18 cellular contexts compared by ENCODE assay signal in genomic region chr10:3418901-3419300, GRCh38.
DNase-seq lines count a peak whose midpoint lies in the region; ATAC-seq, FAIRE-seq and TF ChIP-seq lines count a peak whose summit lies in the region.
"Had no signal": no experiment of that assay in that cellular context is flagged by ENCODE, and none has a peak within 500 bp of the region (broad histone marks: within the 10 kb centered on the region; RNA-seq: fewer than 3 reads in every experiment).

No MANE protein-coding gene starts in this region.

- H3K9me3 Mint-ChIP-seq in Caco-2 (ENCODE audit: unreplicated experiment) (peaks cover 9% of the 10 kb centered on the region), osteocyte (ENCODE audit: unreplicated experiment) (no peaks in the 10 kb centered on the region), type B pancreatic cell (no peaks in the 10 kb centered on the region)
- no peaks in the 10 kb centered on the region for H3K9me3 Mint-ChIP-seq in activated T-helper 17 cell treated with anti-CD3 and anti-CD28 coated beads, Interleukin-2, amount 50 U/mL, for 72 hours
- H3K9me3 Mint-ChIP-seq: CD8-positive, alpha-beta T cell; GM23338 had no signal

- TF ChIP-seq CTCF in Caco-2 (IDR thresholded peaks at IDR 0.05; ENCODE audit: insufficient read depth in 1 of 2, low read depth in 1 of 2, low read length in 1 of 2, severe bottlenecking in 1 of 2, unreplicated experiment in 1 of 2) (no peak), body of pancreas (IDR thresholded peaks at IDR 0.05) (no peak), osteocyte (IDR thresholded peaks at IDR 0.05) (no peak), type B pancreatic cell (conservative IDR thresholded peaks at IDR 0.05) (no peak), A673 (conservative IDR thresholded peaks at IDR 0.05; ENCODE audit: low read depth, low read length) (no peak), kidney (IDR thresholded peaks at IDR 0.05; ENCODE audit: borderline replicate concordance, extremely low read depth, insufficient read depth) (no peak)

- peak overlapping the region; percentile 11 for H3K4me3 Mint-ChIP-seq in Caco-2 (ENCODE audit: unreplicated experiment)
- no peak overlapping the region for H3K4me3 Mint-ChIP-seq in osteocyte (ENCODE audit: unreplicated experiment)
- H3K4me3 Mint-ChIP-seq in type B pancreatic cell, result no peak overlapping the region
- H3K4me3 Mint-ChIP-seq in activated T-helper 17 cell treated with anti-CD3 and anti-CD28 coated beads, Interleukin-2, amount 50 U/mL, for 72 hours, result no peak overlapping the region
- H3K4me3 Mint-ChIP-seq: B cell; CD8-positive, alpha-beta T cell; GM23338 had no signal

- TF ChIP-seq POLR2A in body of pancreas (IDR thresholded peaks at IDR 0.05), result no peak

- H3K27me3 Mint-ChIP-seq in Caco-2 (ENCODE audit: insufficient read depth, unreplicated experiment), result no peaks in the 10 kb centered on the region
- no peaks in the 10 kb centered on the region for H3K27me3 Mint-ChIP-seq in osteocyte (ENCODE audit: unreplicated experiment)
- peaks cover 13% of the 10 kb centered on the region for H3K27me3 Mint-ChIP-seq in type B pancreatic cell
- H3K27me3 Mint-ChIP-seq in activated T-helper 17 cell treated with anti-CD3 and anti-CD28 coated beads, Interleukin-2, amount 50 U/mL, for 72 hours, result no peaks in the 10 kb centered on the region

- H3K27me3 ChIP-seq in Caco-2 (replicated peaks; ENCODE audit: control insufficient read depth, insufficient read depth, low read length) (no peaks in the 10 kb centered on the region), body of pancreas (no peaks in the 10 kb centered on the region), A673 (replicated peaks; ENCODE audit: insufficient read depth, low read depth, low read length, poor library complexity) (no peaks in the 10 kb centered on the region)
- H3K27me3 ChIP-seq: BLaER1 treated with 17β-estradiol and CSF1 and Interleukin-3, amounts not matched to agents 10 nM and 100 nM had no signal

- H3K27ac Mint-ChIP-seq in Caco-2 (ENCODE audit: unreplicated experiment) (no peak overlapping the region), osteocyte (ENCODE audit: unreplicated experiment) (no peak overlapping the region), type B pancreatic cell (no peak overlapping the region)
- H3K27ac Mint-ChIP-seq in activated T-helper 17 cell treated with anti-CD3 and anti-CD28 coated beads, Interleukin-2, amount 50 U/mL, for 72 hours, result no peak overlapping the region
- H3K27ac Mint-ChIP-seq: B cell; CD8-positive, alpha-beta T cell; GM23338 had no signal

- CTCF ChIA-PET in Caco-2 (lab: Charles Lee), result no interaction called here
- CTCF ChIA-PET in A673 (lab: Charles Lee), result no interaction called here

- no peaks in the 10 kb centered on the region for H3K9me3 ChIP-seq in Caco-2
- no peaks in the 10 kb centered on the region for H3K9me3 ChIP-seq in body of pancreas
- H3K9me3 ChIP-seq in A673 (ENCODE audit: low read depth, low read length, poor library complexity, severe bottlenecking), result no peaks in the 10 kb centered on the region
- H3K9me3 ChIP-seq in kidney (ENCODE audit: control insufficient read depth in 1 of 2, low read length in 2 of 2), result no peaks in the 10 kb centered on the region
- H3K9me3 ChIP-seq: BLaER1 treated with 17β-estradiol and CSF1 and Interleukin-3, amounts not matched to agents 10 nM and 100 nM had no signal

- no peak overlapping the region for H3K9ac ChIP-seq in kidney (ENCODE audit: low read length in 2 of 2)
- H3K9ac ChIP-seq: BLaER1 treated with 17β-estradiol and CSF1 and Interleukin-3, amounts not matched to agents 10 nM and 100 nM had no signal

- H3K4me3 ChIP-seq in Caco-2 (ENCODE audit: low read depth, low read length) (no peak overlapping the region), body of pancreas (no peak overlapping the region), A673 (ENCODE audit: low read depth, low read length, poor library complexity, severe bottlenecking) (no peak overlapping the region), kidney (ENCODE audit: low read length in 2 of 2) (no peak overlapping the region)
- H3K4me3 ChIP-seq: BLaER1 treated with 17β-estradiol and CSF1 and Interleukin-3, amounts not matched to agents 10 nM and 100 nM; GM23338 had no signal

- H3K27ac ChIP-seq in body of pancreas (peak overlapping the region in 3 of 4 donors; percentile 7 to 74 (median 64)), A673 (ENCODE audit: low read depth, low read length, poor library complexity, severe bottlenecking) (no peak overlapping the region), kidney (ENCODE audit: low read depth in 2 of 2, low read length in 2 of 2) (no peak overlapping the region)

- H3K4me1 ChIP-seq in Caco-2 (peaks cover 8% of the 10 kb centered on the region), body of pancreas (peaks cover 5% of the 10 kb centered on the region), A673 (ENCODE audit: insufficient read depth, low read length, poor library complexity, severe bottlenecking) (peaks cover 9% of the 10 kb centered on the region), kidney (ENCODE audit: control insufficient read depth in 1 of 2, insufficient read depth in 1 of 2, low read depth in 1 of 2, low read length in 2 of 2) (no peaks in the 10 kb centered on the region)

- H3K36me3 ChIP-seq in Caco-2 (ENCODE audit: control insufficient read depth, insufficient read depth, low read length), result no peaks in the 10 kb centered on the region
- H3K36me3 ChIP-seq in body of pancreas (replicated peaks in 1 of 2; ENCODE audit: insufficient read depth in 1 of 2, low read depth in 2 of 2), result no peaks in the 10 kb centered on the region
- no peaks in the 10 kb centered on the region for H3K36me3 ChIP-seq in A673 (ENCODE audit: insufficient read depth, low read length, poor library complexity, severe bottlenecking)
- H3K36me3 ChIP-seq in kidney (ENCODE audit: control insufficient read depth in 1 of 2, insufficient read depth in 2 of 2, low read length in 2 of 2), result no peaks in the 10 kb centered on the region
- H3K36me3 ChIP-seq: BLaER1 treated with 17β-estradiol and CSF1 and Interleukin-3, amounts not matched to agents 10 nM and 100 nM had no signal

- WGBS in body of pancreas, 2 donors, result 71 to 90% methylated on average over 7 to 11 of the region's 12 CpGs

- POLR2A ChIA-PET in Caco-2 (lab: Charles Lee), result no interaction called here
- POLR2A ChIA-PET in A673 (lab: Charles Lee; ENCODE audit: low non-redundant PET), result no interaction called here

- no peak for FAIRE-seq in kidney (lab: Jason Lieb, UNC)
- FAIRE-seq: D721Med, G401.6, GM12891, H54 had no signal

- H3K4me1 Mint-ChIP-seq in Caco-2 (ENCODE audit: low read depth, unreplicated experiment) (peaks cover 13% of the 10 kb centered on the region), osteocyte (ENCODE audit: unreplicated experiment) (peaks cover 7% of the 10 kb centered on the region), type B pancreatic cell (ENCODE audit: unreplicated experiment) (peaks cover 18% of the 10 kb centered on the region)
- peaks cover 22% of the 10 kb centered on the region for H3K4me1 Mint-ChIP-seq in activated T-helper 17 cell treated with anti-CD3 and anti-CD28 coated beads, Interleukin-2, amount 50 U/mL, for 72 hours
- H3K4me1 Mint-ChIP-seq: B cell had no signal

- BruUV-seq in Caco-2 (replicated peaks; lab: Mats Ljungman, UMichigan) (no TSS peak), A673 (replicated peaks; lab: Mats Ljungman, UMichigan) (no TSS peak)

- DNase-seq in Caco-2, result no peak
- no peak for DNase-seq in body of pancreas
- peak; percentile 49 for DNase-seq in osteocyte (ENCODE audit: extremely low spot score, unreplicated experiment)
- peak; percentile 55 for DNase-seq in type B pancreatic cell (ENCODE audit: extremely low spot score, unreplicated experiment)
- no peak for DNase-seq in A673 (ENCODE audit: low spot score)
- no peak for DNase-seq in kidney
- DNase-seq: 8988T, COR-L47, HCEC 1CT had no signal

- H3K36me3 Mint-ChIP-seq in Caco-2 (ENCODE audit: insufficient read depth, unreplicated experiment) (no peaks in the 10 kb centered on the region), osteocyte (ENCODE audit: unreplicated experiment) (no peaks in the 10 kb centered on the region), type B pancreatic cell (no peaks in the 10 kb centered on the region)
- H3K36me3 Mint-ChIP-seq in activated T-helper 17 cell treated with anti-CD3 and anti-CD28 coated beads, Interleukin-2, amount 50 U/mL, for 72 hours (ENCODE audit: low read depth), result no peaks in the 10 kb centered on the region
- H3K36me3 Mint-ChIP-seq: CD8-positive, alpha-beta T cell had no signal

- ATAC-seq in body of pancreas, result no peak
- no peak for ATAC-seq in activated T-helper 17 cell treated with anti-CD3 and anti-CD28 coated beads, Interleukin-2, amount 50 U/mL, for 72 hours (replicated peaks)
- ATAC-seq: CD8-positive, alpha-beta T cell; GM23338 had no signal

- intact Hi-C loops in Caco-2 (cut with micrococcal nuclease; ENCODE audit: unreplicated experiment), result no loop called here
- intact Hi-C loops in body of pancreas (cut with DNase I), result no loop called here
- intact Hi-C loops in A673 (cut with micrococcal nuclease; ENCODE audit: unreplicated experiment), result no loop called here
- intact Hi-C loops in kidney (cut with DNase I), result no loop called here

Comparison
In these comparisons a context has a peak if more than half of its experiments do, and no peak if none do; other contexts are left out.
1. DNase-seq: peak in osteocyte (single experiment) and type B pancreatic cell (single experiment); none in Caco-2 (0 of 2), body of pancreas (0 of 4), A673 (single experiment) and kidney (single experiment).
2. H3K27ac ChIP-seq: peak in body of pancreas (3 of 4); none in A673 (single experiment) and kidney (0 of 2).